In the genomic region with DNA sequence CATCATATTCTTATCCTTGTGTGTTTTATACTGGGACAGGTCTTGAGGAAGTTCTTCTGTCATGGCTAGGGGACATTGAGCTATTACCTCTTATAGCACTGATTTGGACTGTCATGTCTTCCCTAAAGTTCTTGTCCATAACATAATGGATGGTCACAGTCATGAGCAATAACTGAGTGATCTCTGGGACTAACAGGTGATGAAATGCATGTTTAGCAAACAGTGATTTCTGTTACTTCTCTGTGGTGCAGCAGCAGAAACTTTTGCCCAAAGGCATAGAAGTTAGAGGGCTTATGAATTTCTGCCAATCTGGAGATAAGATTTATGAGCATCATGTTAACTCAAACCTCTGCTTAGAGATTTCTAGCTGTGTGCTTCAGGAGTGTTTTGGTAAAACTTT, we compare ENCODE assay signal across 14 cellular contexts. TPM values are rescaled to one million over a fixed set of nuclear protein-coding genes. Genes with fewer than 3 reads are reported as not detected.
DNase-seq lines count a peak whose midpoint lies in the region; ATAC-seq and TF ChIP-seq lines count a peak whose summit lies in the region.
"Had no signal": no experiment of that assay in that cellular context is flagged by ENCODE, and none has a peak within 500 bp of the region (broad histone marks: within the 10 kb centered on the region; RNA-seq: fewer than 3 reads in every experiment).

No MANE protein-coding gene starts in this region.

- H3K27ac ChIP-seq in CD4-positive, alpha-beta memory T cell (ENCODE audit: low read depth, low read length): no peak overlapping the region
- no peak overlapping the region for H3K27ac ChIP-seq in IMR-90 (ENCODE audit: insufficient read depth, low read length)
- peak overlapping the region; percentile 26 for H3K27ac ChIP-seq in hepatocyte
- H3K27ac ChIP-seq: PC-9 had no signal

- H3K9me2 ChIP-seq in hepatocyte (replicated peaks; ENCODE audit: insufficient read depth): no peaks in the 10 kb centered on the region

- H3K27me3 ChIP-seq in CD4-positive, alpha-beta memory T cell (ENCODE audit: insufficient read depth, low read length): no peaks in the 10 kb centered on the region
- H3K27me3 ChIP-seq in IMR-90 (ENCODE audit: control insufficient read depth, insufficient read depth, low read length) (no peaks in the 10 kb centered on the region), hepatocyte (no peaks in the 10 kb centered on the region)

- no peaks in the 10 kb centered on the region for H3K9me3 ChIP-seq in CD4-positive, alpha-beta memory T cell (ENCODE audit: control insufficient read depth in 1 of 2, low read length in 2 of 2)
- no peaks in the 10 kb centered on the region for H3K9me3 ChIP-seq in IMR-90 (ENCODE audit: control insufficient read depth, insufficient read depth, low read length)
- no peaks in the 10 kb centered on the region for H3K9me3 ChIP-seq in hepatocyte (ENCODE audit: low read depth)

- no peak overlapping the region for H3K4me2 ChIP-seq in IMR-90 (ENCODE audit: low read depth, low read length)
- peak overlapping the region; percentile 2 for H3K4me2 ChIP-seq in hepatocyte
- H3K4me2 ChIP-seq: PC-9 had no signal

- ATAC-seq in IMR-90 (ENCODE audit: low read depth): no peak
- no peak for ATAC-seq in HG02588 (IDR thresholded peaks at IDR 0.05; ENCODE audit: unreplicated experiment)
- ATAC-seq: K562 had no signal

- peaks cover 28 to 71% of the 10 kb centered on the region in 2 experiments for H3K79me1 ChIP-seq in IMR-90 (ENCODE audit: low read depth in 1 of 2, low read length in 2 of 2)

- TF ChIP-seq RAD21 in IMR-90 (IDR thresholded peaks at IDR 0.05; ENCODE audit: low read length): no peak

- no peaks in the 10 kb centered on the region for H3K9me3 Mint-ChIP-seq in CD4-positive, alpha-beta memory T cell
- H3K9me3 Mint-ChIP-seq in progenitor cell of endocrine pancreas (ENCODE audit: low read depth): no peaks in the 10 kb centered on the region

- no peak overlapping the region for H2AFZ ChIP-seq in IMR-90 (replicated peaks; ENCODE audit: low read length, poor library complexity)
- no peak overlapping the region for H2AFZ ChIP-seq in hepatocyte
- H2AFZ ChIP-seq: PC-9 had no signal

- in situ Hi-C loops in IMR-90 (cut with MboI; ENCODE audit: low sequenced_read_pairs): no loop called here

- TF ChIP-seq CTCF in IMR-90 (conservative IDR thresholded peaks at IDR 0.05; ENCODE audit: low read depth, low read length) (no peak), hepatocyte (IDR thresholded peaks at IDR 0.05; ENCODE audit: poor library complexity) (no peak), progenitor cell of endocrine pancreas (IDR thresholded peaks at IDR 0.05; ENCODE audit: unreplicated experiment) (no peak)

- H2BK120ac ChIP-seq in IMR-90 (ENCODE audit: low read depth, low read length): no peak overlapping the region

- H3K79me2 ChIP-seq in hepatocyte: peaks cover 100% of the 10 kb centered on the region

- H2BK5ac ChIP-seq in IMR-90 (ENCODE audit: low read depth, low read length, poor library complexity, severe bottlenecking): no peak overlapping the region

- no peak overlapping the region for H2BK15ac ChIP-seq in IMR-90 (ENCODE audit: low read depth, low read length)

- peaks cover 45% of the 10 kb centered on the region for H4K20me1 ChIP-seq in IMR-90 (ENCODE audit: insufficient read depth, low read length)
- H4K20me1 ChIP-seq in hepatocyte (ENCODE audit: insufficient read depth, poor library complexity, severe bottlenecking): peaks cover 86% of the 10 kb centered on the region

- TF ChIP-seq POLR2A in IMR-90 (IDR thresholded peaks at IDR 0.05; ENCODE audit: low read depth, low read length): no peak

- no peak overlapping the region for H2AK5ac ChIP-seq in IMR-90 (ENCODE audit: low read depth, low read length)

- H3K56ac ChIP-seq in IMR-90 (ENCODE audit: extremely low read depth, insufficient read depth, low read length): no peak overlapping the region

- H3K14ac ChIP-seq in IMR-90 (replicated peaks; ENCODE audit: low read depth, low read length): no peak overlapping the region

- H3K23ac ChIP-seq in IMR-90 (ENCODE audit: low read depth, low read length): peak overlapping the region; percentile 27; the same call in 1 of the 2 replicates

- H3K9me1 ChIP-seq in IMR-90 (ENCODE audit: insufficient read depth, low read length): peaks cover 5% of the 10 kb centered on the region

- DNase-seq in CD4-positive, alpha-beta memory T cell: no peak
- no peak for DNase-seq in IMR-90
- no peak for DNase-seq in hepatocyte (ENCODE audit: low spot score)
- no peak for DNase-seq in progenitor cell of endocrine pancreas (ENCODE audit: low spot score, unreplicated experiment)
- DNase-seq in SKM-1 (lab: John Stamatoyannopoulos, UW; ENCODE audit: unreplicated experiment): no peak
- DNase-seq in head of caudate nucleus: no peak
- DNase-seq: Calu3, DMS79, GOT3, NCI-H1092, NCI-H2107 had no signal

- no peak overlapping the region for H3K4me3 Mint-ChIP-seq in CD4-positive, alpha-beta memory T cell
- no peak overlapping the region for H3K4me3 Mint-ChIP-seq in progenitor cell of endocrine pancreas (ENCODE audit: low read depth)

- CTCF ChIA-PET in CD4-positive, alpha-beta memory T cell (lab: Charles Lee; ENCODE audit: partially characterized antibody): interaction anchor here (1.9 to 2.4 kb wide), 2 partner anchors 43 to 243 kb away, joined by 6 to 9 read pairs; no protein-coding TSS in a partner anchor
- CTCF ChIA-PET in IMR-90 (lab: Yijun Ruan, JAX): no interaction called here

- intact Hi-C loops in CD4-positive, alpha-beta memory T cell (cut with micrococcal nuclease): no loop called here
- intact Hi-C loops in IMR-90 (cut with micrococcal nuclease): no loop called here
- intact Hi-C loops in head of caudate nucleus (cut with DNase I): no loop called here

- no peaks in the 10 kb centered on the region for H3K27me3 Mint-ChIP-seq in CD4-positive, alpha-beta memory T cell
- H3K27me3 Mint-ChIP-seq in progenitor cell of endocrine pancreas: no peaks in the 10 kb centered on the region

- peaks cover 1 to 7% of the 10 kb centered on the region in 2 donors for H3K36me3 Mint-ChIP-seq in CD4-positive, alpha-beta memory T cell
- peaks cover 11% of the 10 kb centered on the region for H3K36me3 Mint-ChIP-seq in progenitor cell of endocrine pancreas (ENCODE audit: insufficient read depth)

- BruUV-seq in IMR-90 (replicated peaks; lab: Mats Ljungman, UMichigan): no TSS peak

- H4K8ac ChIP-seq in IMR-90 (ENCODE audit: low read depth in 2 of 2, low read length in 2 of 2): no peak overlapping the region

- H4K5ac ChIP-seq in IMR-90 (ENCODE audit: low read depth, low read length): no peak overlapping the region

- peaks cover 58% of the 10 kb centered on the region for H3K4me1 ChIP-seq in CD4-positive, alpha-beta memory T cell (ENCODE audit: insufficient read depth, low read length)
- peaks cover 5% of the 10 kb centered on the region; the same call in 1 of the 2 replicates for H3K4me1 ChIP-seq in IMR-90 (ENCODE audit: control insufficient read depth, insufficient read depth, low read length)
- peaks cover 12% of the 10 kb centered on the region for H3K4me1 ChIP-seq in hepatocyte (ENCODE audit: insufficient read depth)

- H3K18ac ChIP-seq in IMR-90 (ENCODE audit: low read depth, low read length): no peak overlapping the region

- no peak overlapping the region for H2BK20ac ChIP-seq in IMR-90 (ENCODE audit: low read depth, low read length)

- no peak overlapping the region for H2AK9ac ChIP-seq in IMR-90 (replicated peaks; ENCODE audit: low read depth, low read length, poor library complexity)

- POLR2A ChIA-PET in CD4-positive, alpha-beta memory T cell (lab: Charles Lee; ENCODE audit: partially characterized antibody): interaction anchor here (1.1 kb wide), 1 partner anchor 32 kb away, joined by 3 read pairs; no protein-coding TSS in a partner anchor
- POLR2A ChIA-PET in IMR-90 (lab: Charles Lee; ENCODE audit: unreplicated experiment): no interaction called here

- H3K4me1 Mint-ChIP-seq in CD4-positive, alpha-beta memory T cell: peaks cover 40 to 74% (median 53%) of the 10 kb centered on the region in 4 donors
- peaks cover 51% of the 10 kb centered on the region for H3K4me1 Mint-ChIP-seq in progenitor cell of endocrine pancreas (ENCODE audit: low read depth)

- no peak overlapping the region for H4K91ac ChIP-seq in IMR-90 (ENCODE audit: insufficient read depth, low read depth, low read length)

- dilution Hi-C loops in IMR-90 (cut with HindIII; ENCODE audit: low sequenced_read_pairs, unreplicated experiment): no loop called here

- H3K27ac Mint-ChIP-seq in CD4-positive, alpha-beta memory T cell: peak overlapping the region in 4 of 7 donors; percentile 0 to 73 (median 40)
- peak overlapping the region; percentile 6 for H3K27ac Mint-ChIP-seq in progenitor cell of endocrine pancreas

- no peaks in the 10 kb centered on the region for H3K36me3 ChIP-seq in CD4-positive, alpha-beta memory T cell (ENCODE audit: insufficient read depth, low read length)
- H3K36me3 ChIP-seq in IMR-90 (ENCODE audit: control insufficient read depth, insufficient read depth, low read length) (0 out of 2 replicates have a peak, but pooled peaks cover 1% of the 10 kb centered on the region), hepatocyte (replicated peaks; ENCODE audit: insufficient read depth, low read depth) (no peaks in the 10 kb centered on the region)

- no peak overlapping the region for H3K9ac ChIP-seq in IMR-90 (ENCODE audit: low read depth, low read length)

- no peak overlapping the region for H3K4me3 ChIP-seq in CD4-positive, alpha-beta memory T cell (ENCODE audit: low read length in 2 of 2)
- H3K4me3 ChIP-seq in IMR-90 (ENCODE audit: insufficient read depth, low read depth, low read length) (no peak overlapping the region), hepatocyte (no peak overlapping the region)
- H3K4me3 ChIP-seq: K562, PC-9 had no signal

- no peak overlapping the region for H3K4ac ChIP-seq in IMR-90 (ENCODE audit: low read depth, low read length)

TF ChIP-seq in IMR-90, 13 proteins besides CTCF, POLR2A, EP300 and RAD21 (continues in another document):
- TF ChIP-seq CHD1 (IDR thresholded peaks at IDR 0.05; ENCODE audit: low read depth, low read length) (no peak), MXI1 (IDR thresholded peaks at IDR 0.05; ENCODE audit: borderline replicate concordance, low read depth, low read length) (no peak)

RNA-seq across cellular contexts. Expression of gene ADIPOR2, which starts 5.9 kb away (rescaled TPM):
- total RNA-seq in CD4-positive, alpha-beta memory T cell: 10 to 100 TPM; 35.7 to 36.2 TPM
- polyA plus RNA-seq in CD4-positive, alpha-beta memory T cell: 1 to 10 TPM; 1.8 to 3.5 TPM
- 24.9 and 27.2 TPM in 2 replicates for total RNA-seq in IMR-90 (2012; rRNA removed)
- 18.4 and 20.0 TPM in 2 replicates for polyA plus RNA-seq in IMR-90 (2012; rRNA removed)
- polyA plus RNA-seq in IMR-90 (2012; cell fraction: cytosol; rRNA removed): 7.1 and 11.4 TPM in 2 replicates
- 5.3 and 24.2 TPM in 2 replicates for polyA plus RNA-seq in IMR-90 (2012; cell fraction: nucleus; rRNA removed; ENCODE audit: low replicate concordance)
- total RNA-seq in hepatocyte: 47.3 and 50.7 TPM in 2 replicates
- 10.4 and 12.4 TPM in 2 replicates for polyA plus RNA-seq in hepatocyte
- 83.6 and 85.4 TPM in 2 replicates for total RNA-seq in progenitor cell of endocrine pancreas
